ENCODE assay signal across 1 cellular context in the genomic region with DNA sequence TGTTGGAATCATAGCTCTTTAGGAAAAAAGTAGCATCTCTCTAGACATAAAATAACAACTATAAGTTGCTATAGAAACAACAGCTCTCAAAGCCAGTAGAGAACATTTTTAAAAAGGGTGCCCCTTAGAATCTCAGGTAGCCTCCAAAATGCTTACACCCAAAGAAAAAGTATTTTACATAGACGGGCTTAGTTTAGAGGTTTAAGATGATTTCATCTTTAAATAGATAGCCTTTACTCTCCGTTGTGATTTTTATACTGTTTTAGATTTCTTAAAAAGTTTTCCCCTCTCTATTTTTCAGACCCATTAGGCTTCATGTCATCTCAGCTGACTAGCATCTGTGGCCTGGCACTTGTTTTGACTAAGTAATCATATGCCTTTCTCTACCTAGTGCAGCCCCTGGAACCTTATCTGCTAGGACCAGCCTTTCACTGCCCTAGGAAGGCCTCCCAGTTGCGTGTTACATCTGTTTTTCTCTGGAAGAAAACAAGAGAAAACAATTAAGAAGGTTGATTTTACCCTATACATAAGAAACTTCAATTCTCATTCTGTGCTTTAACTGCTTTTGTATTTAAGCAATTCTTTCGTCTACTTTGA.
TF ChIP-seq lines count a peak whose summit lies in the region.

No MANE protein-coding gene starts in this region.

TF ChIP-seq in K562, 482 proteins besides CTCF, POLR2A, EP300 and RAD21 (continued from another document and continues in another):
- TF ChIP-seq MTA2 (IDR thresholded peaks at IDR 0.05; ENCODE audit: low read depth) = peak; percentile 88
- TF ChIP-seq ARID2 (IDR thresholded peaks at IDR 0.05) = no peak
- TF ChIP-seq RFX5 (IDR thresholded peaks at IDR 0.05; ENCODE audit: low read depth, low read length) = no peak
- TF ChIP-seq ZNF445 (CRISPR knock-in tag; IDR thresholded peaks at IDR 0.05; ENCODE audit: low read depth) = no peak
- TF ChIP-seq, protein P1, sequence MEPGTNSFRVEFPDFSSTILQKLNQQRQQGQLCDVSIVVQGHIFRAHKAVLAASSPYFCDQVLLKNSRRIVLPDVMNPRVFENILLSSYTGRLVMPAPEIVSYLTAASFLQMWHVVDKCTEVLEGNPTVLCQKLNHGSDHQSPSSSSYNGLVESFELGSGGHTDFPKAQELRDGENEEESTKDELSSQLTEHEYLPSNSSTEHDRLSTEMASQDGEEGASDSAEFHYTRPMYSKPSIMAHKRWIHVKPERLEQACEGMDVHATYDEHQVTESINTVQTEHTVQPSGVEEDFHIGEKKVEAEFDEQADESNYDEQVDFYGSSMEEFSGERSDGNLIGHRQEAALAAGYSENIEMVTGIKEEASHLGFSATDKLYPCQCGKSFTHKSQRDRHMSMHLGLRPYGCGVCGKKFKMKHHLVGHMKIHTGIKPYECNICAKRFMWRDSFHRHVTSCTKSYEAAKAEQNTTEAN (CRISPR knock-in tag; IDR thresholded peaks at IDR 0.05) = no peak
- no peak for TF ChIP-seq GABPB2 (CRISPR knock-in tag; conservative IDR thresholded peaks at IDR 0.05)
- TF ChIP-seq, protein P2, sequence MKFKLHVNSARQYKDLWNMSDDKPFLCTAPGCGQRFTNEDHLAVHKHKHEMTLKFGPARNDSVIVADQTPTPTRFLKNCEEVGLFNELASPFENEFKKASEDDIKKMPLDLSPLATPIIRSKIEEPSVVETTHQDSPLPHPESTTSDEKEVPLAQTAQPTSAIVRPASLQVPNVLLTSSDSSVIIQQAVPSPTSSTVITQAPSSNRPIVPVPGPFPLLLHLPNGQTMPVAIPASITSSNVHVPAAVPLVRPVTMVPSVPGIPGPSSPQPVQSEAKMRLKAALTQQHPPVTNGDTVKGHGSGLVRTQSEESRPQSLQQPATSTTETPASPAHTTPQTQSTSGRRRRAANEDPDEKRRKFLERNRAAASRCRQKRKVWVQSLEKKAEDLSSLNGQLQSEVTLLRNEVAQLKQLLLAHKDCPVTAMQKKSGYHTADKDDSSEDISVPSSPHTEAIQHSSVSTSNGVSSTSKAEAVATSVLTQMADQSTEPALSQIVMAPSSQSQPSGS (CRISPR knock-in tag; IDR thresholded peaks at IDR 0.05) = no peak
- peak; percentile 88 for TF ChIP-seq TCF3 (CRISPR knock-in tag; IDR thresholded peaks at IDR 0.05)
- no peak for TF ChIP-seq ZZZ3 (IDR thresholded peaks at IDR 0.05)
- TF ChIP-seq, protein P3, sequence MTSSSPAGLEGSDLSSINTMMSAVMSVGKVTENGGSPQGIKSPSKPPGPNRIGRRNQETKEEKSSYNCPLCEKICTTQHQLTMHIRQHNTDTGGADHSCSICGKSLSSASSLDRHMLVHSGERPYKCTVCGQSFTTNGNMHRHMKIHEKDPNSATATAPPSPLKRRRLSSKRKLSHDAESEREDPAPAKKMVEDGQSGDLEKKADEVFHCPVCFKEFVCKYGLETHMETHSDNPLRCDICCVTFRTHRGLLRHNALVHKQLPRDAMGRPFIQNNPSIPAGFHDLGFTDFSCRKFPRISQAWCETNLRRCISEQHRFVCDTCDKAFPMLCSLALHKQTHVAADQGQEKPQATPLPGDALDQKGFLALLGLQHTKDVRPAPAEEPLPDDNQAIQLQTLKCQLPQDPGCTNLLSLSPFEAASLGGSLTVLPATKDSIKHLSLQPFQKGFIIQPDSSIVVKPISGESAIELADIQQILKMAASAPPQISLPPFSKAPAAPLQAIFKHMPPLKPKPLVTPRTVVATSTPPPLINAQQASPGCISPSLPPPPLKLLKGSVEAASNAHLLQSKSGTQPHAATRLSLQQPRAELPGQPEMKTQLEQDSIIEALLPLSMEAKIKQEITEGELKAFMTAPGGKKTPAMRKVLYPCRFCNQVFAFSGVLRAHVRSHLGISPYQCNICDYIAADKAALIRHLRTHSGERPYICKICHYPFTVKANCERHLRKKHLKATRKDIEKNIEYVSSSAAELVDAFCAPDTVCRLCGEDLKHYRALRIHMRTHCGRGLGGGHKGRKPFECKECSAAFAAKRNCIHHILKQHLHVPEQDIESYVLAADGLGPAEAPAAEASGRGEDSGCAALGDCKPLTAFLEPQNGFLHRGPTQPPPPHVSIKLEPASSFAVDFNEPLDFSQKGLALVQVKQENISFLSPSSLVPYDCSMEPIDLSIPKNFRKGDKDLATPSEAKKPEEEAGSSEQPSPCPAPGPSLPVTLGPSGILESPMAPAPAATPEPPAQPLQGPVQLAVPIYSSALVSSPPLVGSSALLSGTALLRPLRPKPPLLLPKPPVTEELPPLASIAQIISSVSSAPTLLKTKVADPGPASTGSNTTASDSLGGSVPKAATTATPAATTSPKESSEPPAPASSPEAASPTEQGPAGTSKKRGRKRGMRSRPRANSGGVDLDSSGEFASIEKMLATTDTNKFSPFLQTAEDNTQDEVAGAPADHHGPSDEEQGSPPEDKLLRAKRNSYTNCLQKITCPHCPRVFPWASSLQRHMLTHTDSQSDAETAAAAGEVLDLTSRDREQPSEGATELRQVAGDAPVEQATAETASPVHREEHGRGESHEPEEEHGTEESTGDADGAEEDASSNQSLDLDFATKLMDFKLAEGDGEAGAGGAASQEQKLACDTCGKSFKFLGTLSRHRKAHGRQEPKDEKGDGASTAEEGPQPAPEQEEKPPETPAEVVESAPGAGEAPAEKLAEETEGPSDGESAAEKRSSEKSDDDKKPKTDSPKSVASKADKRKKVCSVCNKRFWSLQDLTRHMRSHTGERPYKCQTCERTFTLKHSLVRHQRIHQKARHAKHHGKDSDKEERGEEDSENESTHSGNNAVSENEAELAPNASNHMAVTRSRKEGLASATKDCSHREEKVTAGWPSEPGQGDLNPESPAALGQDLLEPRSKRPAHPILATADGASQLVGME (CRISPR knock-in tag; IDR thresholded peaks at IDR 0.05) = no peak
- peak; percentile 89 for TF ChIP-seq POLR2AphosphoS5 (IDR thresholded peaks at IDR 0.05; ENCODE audit: control insufficient read depth, insufficient read depth, low read depth, low read length)
- TF ChIP-seq KDM1A (IDR thresholded peaks at IDR 0.05) = peak; percentile 41 to 70; a peak in 2 of 4 replicates
- TF ChIP-seq ELF2 (CRISPR knock-in tag; IDR thresholded peaks at IDR 0.05) = no peak
- TF ChIP-seq, protein P4, sequence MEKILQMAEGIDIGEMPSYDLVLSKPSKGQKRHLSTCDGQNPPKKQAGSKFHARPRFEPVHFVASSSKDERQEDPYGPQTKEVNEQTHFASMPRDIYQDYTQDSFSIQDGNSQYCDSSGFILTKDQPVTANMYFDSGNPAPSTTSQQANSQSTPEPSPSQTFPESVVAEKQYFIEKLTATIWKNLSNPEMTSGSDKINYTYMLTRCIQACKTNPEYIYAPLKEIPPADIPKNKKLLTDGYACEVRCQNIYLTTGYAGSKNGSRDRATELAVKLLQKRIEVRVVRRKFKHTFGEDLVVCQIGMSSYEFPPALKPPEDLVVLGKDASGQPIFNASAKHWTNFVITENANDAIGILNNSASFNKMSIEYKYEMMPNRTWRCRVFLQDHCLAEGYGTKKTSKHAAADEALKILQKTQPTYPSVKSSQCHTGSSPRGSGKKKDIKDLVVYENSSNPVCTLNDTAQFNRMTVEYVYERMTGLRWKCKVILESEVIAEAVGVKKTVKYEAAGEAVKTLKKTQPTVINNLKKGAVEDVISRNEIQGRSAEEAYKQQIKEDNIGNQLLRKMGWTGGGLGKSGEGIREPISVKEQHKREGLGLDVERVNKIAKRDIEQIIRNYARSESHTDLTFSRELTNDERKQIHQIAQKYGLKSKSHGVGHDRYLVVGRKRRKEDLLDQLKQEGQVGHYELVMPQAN (IDR thresholded peaks at IDR 0.05; ENCODE audit: borderline replicate concordance) = no peak
- TF ChIP-seq CREB1 (IDR thresholded peaks at IDR 0.05) = peak; percentile 30; the same call in 1 of the 2 replicates
- TF ChIP-seq CREB1 (CRISPR knock-in tag; IDR thresholded peaks at IDR 0.05) = no peak
- no peak for TF ChIP-seq TEAD2 (tag; IDR thresholded peaks at IDR 0.05)
- TF ChIP-seq PATZ1 (CRISPR knock-in tag; IDR thresholded peaks at IDR 0.05; ENCODE audit: borderline replicate concordance) = no peak
- TF ChIP-seq BHLHE40 (IDR thresholded peaks at IDR 0.05; ENCODE audit: low read length) = peak; percentile 24; the same call in 1 of the 2 replicates
- TF ChIP-seq NFIC (IDR thresholded peaks at IDR 0.05) = peak; percentile 77
- peak in 1 of 2 experiments; percentile 27; a peak in 1 of 4 replicates for TF ChIP-seq NONO (IDR thresholded peaks at IDR 0.05; ENCODE audit: low read depth in 2 of 2, low read length in 1 of 2)
- TF ChIP-seq XRCC4 (IDR thresholded peaks at IDR 0.05; ENCODE audit: extremely low read depth, insufficient read depth, insufficient read length) = no peak
- no peak for TF ChIP-seq E2F3 (CRISPR knock-in tag; IDR thresholded peaks at IDR 0.05)
- TF ChIP-seq ADNP (tag; IDR thresholded peaks at IDR 0.05) = no peak
- TF ChIP-seq CXXC5 (CRISPR knock-in tag; IDR thresholded peaks at IDR 0.05) = peak; percentile 62
- TF ChIP-seq ZNF592 (IDR thresholded peaks at IDR 0.05) = peak; percentile 77
- no peak for TF ChIP-seq MAFK (IDR thresholded peaks at IDR 0.05; ENCODE audit: low read length)
- peak; percentile 87 to 91 for TF ChIP-seq TRIM24 (IDR thresholded peaks at IDR 0.05)
- no peak for TF ChIP-seq EZH2 (IDR thresholded peaks at IDR 0.05; ENCODE audit: borderline replicate concordance, low read depth, low read length)
- TF ChIP-seq NFATC3 (IDR thresholded peaks at IDR 0.05) = no peak
- TF ChIP-seq TAF9B (IDR thresholded peaks at IDR 0.05; ENCODE audit: partially characterized antibody) = peak; percentile 60
- TF ChIP-seq, protein P5, sequence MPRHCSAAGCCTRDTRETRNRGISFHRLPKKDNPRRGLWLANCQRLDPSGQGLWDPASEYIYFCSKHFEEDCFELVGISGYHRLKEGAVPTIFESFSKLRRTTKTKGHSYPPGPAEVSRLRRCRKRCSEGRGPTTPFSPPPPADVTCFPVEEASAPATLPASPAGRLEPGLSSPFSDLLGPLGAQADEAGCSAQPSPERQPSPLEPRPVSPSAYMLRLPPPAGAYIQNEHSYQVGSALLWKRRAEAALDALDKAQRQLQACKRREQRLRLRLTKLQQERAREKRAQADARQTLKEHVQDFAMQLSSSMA (CRISPR knock-in tag; IDR thresholded peaks at IDR 0.05) = no peak
- TF ChIP-seq CBX3 (IDR thresholded peaks at IDR 0.05; ENCODE audit: borderline replicate concordance in 1 of 2, low read length in 2 of 2) = peak in 1 of 2 experiments; percentile 19; a peak in 1 of 3 replicates
- no peak for TF ChIP-seq PTBP1 (IDR thresholded peaks at IDR 0.05; ENCODE audit: low read depth, low read length)
- no peak for TF ChIP-seq ZNF280B (CRISPR knock-in tag; IDR thresholded peaks at IDR 0.05)
- no peak for TF ChIP-seq SETDB1 (IDR thresholded peaks at IDR 0.05; ENCODE audit: low read length)
- TF ChIP-seq ZKSCAN3 (CRISPR knock-in tag; IDR thresholded peaks at IDR 0.05) = no peak
- TF ChIP-seq PHTF2 (CRISPR knock-in tag; IDR thresholded peaks at IDR 0.05) = no peak
- TF ChIP-seq MTA3 (IDR thresholded peaks at IDR 0.05; ENCODE audit: borderline replicate concordance) = no peak
- no peak for TF ChIP-seq ZNF146 (CRISPR knock-in tag; IDR thresholded peaks at IDR 0.05; ENCODE audit: unreplicated experiment)
